2 cellular contexts compared by ENCODE assay signal in genomic region chr3:33658039-33658438, GRCh38.
TF ChIP-seq lines count a peak whose summit lies in the region.

No MANE protein-coding gene starts in this region.

TF ChIP-seq in neural cell, 6 proteins besides CTCF, POLR2A, EP300 and RAD21 (continued from another document):
- TF ChIP-seq, protein P1, sequence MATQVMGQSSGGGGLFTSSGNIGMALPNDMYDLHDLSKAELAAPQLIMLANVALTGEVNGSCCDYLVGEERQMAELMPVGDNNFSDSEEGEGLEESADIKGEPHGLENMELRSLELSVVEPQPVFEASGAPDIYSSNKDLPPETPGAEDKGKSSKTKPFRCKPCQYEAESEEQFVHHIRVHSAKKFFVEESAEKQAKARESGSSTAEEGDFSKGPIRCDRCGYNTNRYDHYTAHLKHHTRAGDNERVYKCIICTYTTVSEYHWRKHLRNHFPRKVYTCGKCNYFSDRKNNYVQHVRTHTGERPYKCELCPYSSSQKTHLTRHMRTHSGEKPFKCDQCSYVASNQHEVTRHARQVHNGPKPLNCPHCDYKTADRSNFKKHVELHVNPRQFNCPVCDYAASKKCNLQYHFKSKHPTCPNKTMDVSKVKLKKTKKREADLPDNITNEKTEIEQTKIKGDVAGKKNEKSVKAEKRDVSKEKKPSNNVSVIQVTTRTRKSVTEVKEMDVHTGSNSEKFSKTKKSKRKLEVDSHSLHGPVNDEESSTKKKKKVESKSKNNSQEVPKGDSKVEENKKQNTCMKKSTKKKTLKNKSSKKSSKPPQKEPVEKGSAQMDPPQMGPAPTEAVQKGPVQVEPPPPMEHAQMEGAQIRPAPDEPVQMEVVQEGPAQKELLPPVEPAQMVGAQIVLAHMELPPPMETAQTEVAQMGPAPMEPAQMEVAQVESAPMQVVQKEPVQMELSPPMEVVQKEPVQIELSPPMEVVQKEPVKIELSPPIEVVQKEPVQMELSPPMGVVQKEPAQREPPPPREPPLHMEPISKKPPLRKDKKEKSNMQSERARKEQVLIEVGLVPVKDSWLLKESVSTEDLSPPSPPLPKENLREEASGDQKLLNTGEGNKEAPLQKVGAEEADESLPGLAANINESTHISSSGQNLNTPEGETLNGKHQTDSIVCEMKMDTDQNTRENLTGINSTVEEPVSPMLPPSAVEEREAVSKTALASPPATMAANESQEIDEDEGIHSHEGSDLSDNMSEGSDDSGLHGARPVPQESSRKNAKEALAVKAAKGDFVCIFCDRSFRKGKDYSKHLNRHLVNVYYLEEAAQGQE (IDR thresholded peaks at IDR 0.05; ENCODE audit: borderline replicate concordance): no peak
- no peak for TF ChIP-seq MXI1 (conservative IDR thresholded peaks at IDR 0.05; ENCODE audit: poor library complexity, severe bottlenecking)
- no peak for TF ChIP-seq SMC3 (conservative IDR thresholded peaks at IDR 0.05; ENCODE audit: poor library complexity)
- TF ChIP-seq EZH2 (IDR thresholded peaks at IDR 0.05; ENCODE audit: borderline replicate concordance, insufficient read depth, low read length, poor library complexity, severe bottlenecking): no peak

TF ChIP-seq in GM23338, 12 proteins besides CTCF, POLR2A, EP300 and RAD21 (continued from another document):
- TF ChIP-seq, protein P1 (IDR thresholded peaks at IDR 0.05; ENCODE audit: unreplicated experiment): no peak
- TF ChIP-seq, protein P2, sequence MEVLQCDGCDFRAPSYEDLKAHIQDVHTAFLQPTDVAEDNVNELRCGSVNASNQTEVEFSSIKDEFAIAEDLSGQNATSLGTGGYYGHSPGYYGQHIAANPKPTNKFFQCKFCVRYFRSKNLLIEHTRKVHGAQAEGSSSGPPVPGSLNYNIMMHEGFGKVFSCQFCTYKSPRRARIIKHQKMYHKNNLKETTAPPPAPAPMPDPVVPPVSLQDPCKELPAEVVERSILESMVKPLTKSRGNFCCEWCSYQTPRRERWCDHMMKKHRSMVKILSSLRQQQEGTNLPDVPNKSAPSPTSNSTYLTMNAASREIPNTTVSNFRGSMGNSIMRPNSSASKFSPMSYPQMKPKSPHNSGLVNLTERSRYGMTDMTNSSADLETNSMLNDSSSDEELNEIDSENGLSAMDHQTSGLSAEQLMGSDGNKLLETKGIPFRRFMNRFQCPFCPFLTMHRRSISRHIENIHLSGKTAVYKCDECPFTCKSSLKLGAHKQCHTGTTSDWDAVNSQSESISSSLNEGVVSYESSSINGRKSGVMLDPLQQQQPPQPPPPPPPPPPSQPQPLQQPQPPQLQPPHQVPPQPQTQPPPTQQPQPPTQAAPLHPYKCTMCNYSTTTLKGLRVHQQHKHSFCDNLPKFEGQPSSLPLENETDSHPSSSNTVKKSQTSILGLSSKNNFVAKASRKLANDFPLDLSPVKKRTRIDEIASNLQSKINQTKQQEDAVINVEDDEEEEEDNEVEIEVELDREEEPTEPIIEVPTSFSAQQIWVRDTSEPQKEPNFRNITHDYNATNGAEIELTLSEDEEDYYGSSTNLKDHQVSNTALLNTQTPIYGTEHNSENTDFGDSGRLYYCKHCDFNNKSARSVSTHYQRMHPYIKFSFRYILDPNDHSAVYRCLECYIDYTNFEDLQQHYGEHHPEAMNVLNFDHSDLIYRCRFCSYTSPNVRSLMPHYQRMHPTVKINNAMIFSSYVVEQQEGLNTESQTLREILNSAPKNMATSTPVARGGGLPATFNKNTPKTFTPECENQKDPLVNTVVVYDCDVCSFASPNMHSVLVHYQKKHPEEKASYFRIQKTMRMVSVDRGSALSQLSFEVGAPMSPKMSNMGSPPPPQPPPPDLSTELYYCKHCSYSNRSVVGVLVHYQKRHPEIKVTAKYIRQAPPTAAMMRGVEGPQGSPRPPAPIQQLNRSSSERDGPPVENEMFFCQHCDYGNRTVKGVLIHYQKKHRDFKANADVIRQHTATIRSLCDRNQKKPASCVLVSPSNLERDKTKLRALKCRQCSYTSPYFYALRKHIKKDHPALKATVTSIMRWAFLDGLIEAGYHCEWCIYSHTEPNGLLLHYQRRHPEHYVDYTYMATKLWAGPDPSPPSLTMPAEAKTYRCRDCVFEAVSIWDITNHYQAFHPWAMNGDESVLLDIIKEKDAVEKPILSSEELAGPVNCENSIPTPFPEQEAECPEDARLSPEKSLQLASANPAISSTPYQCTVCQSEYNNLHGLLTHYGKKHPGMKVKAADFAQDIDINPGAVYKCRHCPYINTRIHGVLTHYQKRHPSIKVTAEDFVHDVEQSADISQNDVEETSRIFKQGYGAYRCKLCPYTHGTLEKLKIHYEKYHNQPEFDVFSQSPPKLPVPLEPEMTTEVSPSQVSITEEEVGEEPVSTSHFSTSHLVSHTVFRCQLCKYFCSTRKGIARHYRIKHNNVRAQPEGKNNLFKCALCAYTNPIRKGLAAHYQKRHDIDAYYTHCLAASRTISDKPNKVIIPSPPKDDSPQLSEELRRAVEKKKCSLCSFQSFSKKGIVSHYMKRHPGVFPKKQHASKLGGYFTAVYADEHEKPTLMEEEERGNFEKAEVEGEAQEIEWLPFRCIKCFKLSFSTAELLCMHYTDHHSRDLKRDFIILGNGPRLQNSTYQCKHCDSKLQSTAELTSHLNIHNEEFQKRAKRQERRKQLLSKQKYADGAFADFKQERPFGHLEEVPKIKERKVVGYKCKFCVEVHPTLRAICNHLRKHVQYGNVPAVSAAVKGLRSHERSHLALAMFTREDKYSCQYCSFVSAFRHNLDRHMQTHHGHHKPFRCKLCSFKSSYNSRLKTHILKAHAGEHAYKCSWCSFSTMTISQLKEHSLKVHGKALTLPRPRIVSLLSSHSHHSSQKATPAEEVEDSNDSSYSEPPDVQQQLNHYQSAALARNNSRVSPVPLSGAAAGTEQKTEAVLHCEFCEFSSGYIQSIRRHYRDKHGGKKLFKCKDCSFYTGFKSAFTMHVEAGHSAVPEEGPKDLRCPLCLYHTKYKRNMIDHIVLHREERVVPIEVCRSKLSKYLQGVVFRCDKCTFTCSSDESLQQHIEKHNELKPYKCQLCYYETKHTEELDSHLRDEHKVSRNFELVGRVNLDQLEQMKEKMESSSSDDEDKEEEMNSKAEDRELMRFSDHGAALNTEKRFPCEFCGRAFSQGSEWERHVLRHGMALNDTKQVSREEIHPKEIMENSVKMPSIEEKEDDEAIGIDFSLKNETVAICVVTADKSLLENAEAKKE (CRISPR knock-in tag; IDR thresholded peaks at IDR 0.05): no peak
- no peak for TF ChIP-seq ETS1 (IDR thresholded peaks at IDR 0.05)
- no peak for TF ChIP-seq ZNF114 (CRISPR knock-in tag; IDR thresholded peaks at IDR 0.05)
- no peak for TF ChIP-seq STAT1 (IDR thresholded peaks at IDR 0.05; ENCODE audit: unreplicated experiment)
- no peak for TF ChIP-seq POLR2AphosphoS5 (IDR thresholded peaks at IDR 0.05; ENCODE audit: low read depth)
- no peak for TF ChIP-seq JUNB (IDR thresholded peaks at IDR 0.05; ENCODE audit: unreplicated experiment)
